In the genomic region with DNA sequence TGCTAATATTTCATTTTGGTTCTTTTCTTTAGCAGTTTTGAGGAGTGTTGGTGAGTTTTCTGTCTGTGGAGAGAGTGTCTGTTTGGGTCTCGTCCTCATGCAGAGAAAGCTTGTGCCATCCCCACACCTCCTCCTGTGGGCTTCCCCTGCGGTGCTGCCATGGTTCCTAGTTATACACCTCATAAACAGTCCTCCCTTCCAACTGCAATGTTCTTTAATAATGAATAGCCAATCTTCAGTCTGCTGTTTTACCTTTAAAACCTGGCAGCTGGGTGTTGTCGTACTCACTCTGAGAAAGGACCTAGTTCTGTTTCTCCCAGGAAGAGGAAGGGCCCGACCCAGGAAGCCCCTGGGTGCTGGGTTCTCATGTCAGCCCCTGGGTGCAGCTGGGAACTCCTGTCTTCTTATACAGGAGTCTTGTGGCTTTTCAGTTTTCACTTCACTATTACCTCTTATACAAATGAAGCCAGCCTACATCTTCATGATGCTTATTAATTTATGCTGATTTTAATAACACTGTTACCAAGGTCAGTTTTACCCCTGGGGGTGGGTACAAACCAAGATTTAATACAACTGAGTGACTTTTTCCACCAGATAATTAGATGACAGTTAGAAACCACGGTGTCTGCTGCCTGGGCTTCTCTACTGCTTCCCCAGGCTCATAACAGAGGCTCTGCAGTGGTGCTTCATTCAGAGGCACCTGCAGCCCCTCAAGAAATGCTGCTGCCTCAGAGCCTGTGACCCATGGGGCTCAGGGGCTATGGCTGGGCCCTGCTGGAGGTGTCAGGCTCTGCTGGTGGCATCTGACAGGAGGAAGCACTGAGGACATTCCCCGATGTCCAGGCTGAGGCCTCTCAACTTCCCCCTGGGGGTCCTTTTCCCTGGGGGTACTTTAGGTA, we compare ENCODE assay signal across 12 cellular contexts. TPM values are rescaled to one million over a fixed set of nuclear protein-coding genes. Genes with fewer than 3 reads are reported as not detected.
DNase-seq lines count a peak whose midpoint lies in the region; ATAC-seq lines count a peak whose summit lies in the region.
"Had no signal": no experiment of that assay in that cellular context is flagged by ENCODE, and none has a peak within 500 bp of the region (broad histone marks: within the 10 kb centered on the region; RNA-seq: fewer than 3 reads in every experiment).

No MANE protein-coding gene starts in this region.

- H3K4me3 ChIP-seq in CD4-positive, alpha-beta memory T cell (ENCODE audit: low read length in 2 of 2): no peak overlapping the region
- H3K4me3 ChIP-seq: stomach had no signal

- intact Hi-C loops in CD4-positive, alpha-beta memory T cell (cut with micrococcal nuclease): no loop called here
- intact Hi-C loops in Right ventricle myocardium superior (cut with DNase I): no loop called here

- H3K27me3 ChIP-seq in CD4-positive, alpha-beta memory T cell (ENCODE audit: insufficient read depth, low read length): no peaks in the 10 kb centered on the region
- H3K27me3 ChIP-seq: stomach had no signal

- H3K36me3 Mint-ChIP-seq in CD4-positive, alpha-beta memory T cell: peaks cover 63 to 86% of the 10 kb centered on the region in 2 donors
- H3K36me3 Mint-ChIP-seq in activated T-helper 17 cell treated with anti-CD3 and anti-CD28 coated beads, Interleukin-2, amount 50 U/mL, for 72 hours (ENCODE audit: low read depth): peaks cover 90% of the 10 kb centered on the region

- H3K27ac ChIP-seq in CD4-positive, alpha-beta memory T cell (ENCODE audit: low read depth, low read length): peak overlapping the region; percentile 8
- H3K27ac ChIP-seq: stomach had no signal

- CTCF ChIA-PET in CD4-positive, alpha-beta memory T cell (lab: Charles Lee; ENCODE audit: partially characterized antibody): no interaction called here

- H3K4me1 ChIP-seq in CD4-positive, alpha-beta memory T cell (ENCODE audit: insufficient read depth, low read length): peaks cover 41% of the 10 kb centered on the region
- H3K4me1 ChIP-seq: stomach had no signal

- H3K4me1 Mint-ChIP-seq in CD4-positive, alpha-beta memory T cell: peaks cover 26 to 65% (median 37%) of the 10 kb centered on the region in 4 donors
- H3K4me1 Mint-ChIP-seq in activated T-helper 17 cell treated with anti-CD3 and anti-CD28 coated beads, Interleukin-2, amount 50 U/mL, for 72 hours: peaks cover 43% of the 10 kb centered on the region

- POLR2A ChIA-PET in CD4-positive, alpha-beta memory T cell (lab: Charles Lee; ENCODE audit: partially characterized antibody): no interaction called here

- peaks cover 64% of the 10 kb centered on the region for H3K36me3 ChIP-seq in CD4-positive, alpha-beta memory T cell (ENCODE audit: insufficient read depth, low read length)

- H3K9me3 Mint-ChIP-seq in CD4-positive, alpha-beta memory T cell: no peaks in the 10 kb centered on the region
- no peaks in the 10 kb centered on the region for H3K9me3 Mint-ChIP-seq in activated T-helper 17 cell treated with anti-CD3 and anti-CD28 coated beads, Interleukin-2, amount 50 U/mL, for 72 hours

- H3K4me3 Mint-ChIP-seq in CD4-positive, alpha-beta memory T cell: peak overlapping the region in 1 of 8 donors; percentile 40
- no peak overlapping the region for H3K4me3 Mint-ChIP-seq in activated T-helper 17 cell treated with anti-CD3 and anti-CD28 coated beads, Interleukin-2, amount 50 U/mL, for 72 hours

- DNase-seq in CD4-positive, alpha-beta memory T cell: peak in 1 of 5 donors; percentile 10
- DNase-seq in LoVo (ENCODE audit: low spot score) (no peak), Right ventricle myocardium superior (no peak), D341Med (ENCODE audit: low spot score) (no peak)
- DNase-seq: kidney; MV-4-11; stimulated activated CD4-positive, alpha-beta T cell treated with anti-CD3 and anti-CD28 coated beads, Interleukin-15, amount 100 ng/mL, for 24 hours; stomach had no signal

- ATAC-seq in GM19324 (IDR thresholded peaks at IDR 0.05; ENCODE audit: low FRiP score, unreplicated experiment) (peak; percentile 48), HG02852 (IDR thresholded peaks at IDR 0.05; ENCODE audit: unreplicated experiment) (peak; percentile 49), HG02970 (IDR thresholded peaks at IDR 0.05; ENCODE audit: low FRiP score, unreplicated experiment) (no peak), Right ventricle myocardium superior (ENCODE audit: poor library complexity) (no peak)
- ATAC-seq in activated T-helper 17 cell treated with anti-CD3 and anti-CD28 coated beads, Interleukin-2, amount 50 U/mL, for 72 hours (replicated peaks): no peak

- peak overlapping the region; percentile 64 to 80 (median 71) for H3K27ac Mint-ChIP-seq in CD4-positive, alpha-beta memory T cell
- peak overlapping the region; percentile 52 for H3K27ac Mint-ChIP-seq in activated T-helper 17 cell treated with anti-CD3 and anti-CD28 coated beads, Interleukin-2, amount 50 U/mL, for 72 hours

- no peaks in the 10 kb centered on the region for H3K27me3 Mint-ChIP-seq in CD4-positive, alpha-beta memory T cell
- no peaks in the 10 kb centered on the region for H3K27me3 Mint-ChIP-seq in activated T-helper 17 cell treated with anti-CD3 and anti-CD28 coated beads, Interleukin-2, amount 50 U/mL, for 72 hours

- no peaks in the 10 kb centered on the region for H3K9me3 ChIP-seq in CD4-positive, alpha-beta memory T cell (ENCODE audit: control insufficient read depth in 1 of 2, low read length in 2 of 2)
- H3K9me3 ChIP-seq: stomach had no signal

RNA-seq across cellular contexts. Expression of gene COA5, which starts 59.1 kb away (rescaled TPM):
- total RNA-seq in CD4-positive, alpha-beta memory T cell: 10 to 100 TPM; 51.3 to 52.4 TPM
- polyA plus RNA-seq in CD4-positive, alpha-beta memory T cell: 10 to 100 TPM; 32.4 to 40.8 TPM
- 10 to 100 TPM; 22.9 to 25.2 TPM for total RNA-seq in activated T-helper 17 cell treated with anti-CD3 and anti-CD28 coated beads, Interleukin-2, amount 50 U/mL, for 72 hours
- total RNA-seq in Right ventricle myocardium superior: 26.8 TPM

RNA-seq across cellular contexts. Expression of gene UNC50, which starts 59.2 kb away (rescaled TPM):
- total RNA-seq in CD4-positive, alpha-beta memory T cell: 10 to 100 TPM; 43.5 to 47.2 TPM
- polyA plus RNA-seq in CD4-positive, alpha-beta memory T cell: 10 to 100 TPM; 41.8 to 48.8 TPM
- total RNA-seq in activated T-helper 17 cell treated with anti-CD3 and anti-CD28 coated beads, Interleukin-2, amount 50 U/mL, for 72 hours: 10 to 100 TPM; 19.5 to 26.0 TPM
- 26.4 TPM for total RNA-seq in Right ventricle myocardium superior

Comparison
In these comparisons a context has a peak if more than half of its experiments do, and no peak if none do; other contexts are left out.
1. ATAC-seq: peak in GM19324 (single experiment) and HG02852 (single experiment); none in activated T-helper 17 cell treated with anti-CD3 and anti-CD28 coated beads, Interleukin-2, amount 50 U/mL, for 72 hours (single experiment), HG02970 (single experiment) and Right ventricle myocardium superior (single experiment).